In genomic region chr10:43077421-43078171, GRCh38 we compare ENCODE assay signal across 9 cellular contexts. TPM values are rescaled to one million over a fixed set of nuclear protein-coding genes. Genes with fewer than 3 reads are reported as not detected.
DNase-seq lines count a peak whose midpoint lies in the region; ATAC-seq and TF ChIP-seq lines count a peak whose summit lies in the region.
"Had no signal": no experiment of that assay in that cellular context is flagged by ENCODE, and none has a peak within 500 bp of the region (broad histone marks: within the 10 kb centered on the region; RNA-seq: fewer than 3 reads in every experiment).

No MANE protein-coding gene starts in this region.

- H3K4me2 ChIP-seq in osteoblast (ENCODE audit: insufficient read depth, low read length) = peak overlapping the region; percentile 18

- H3K27me3 ChIP-seq in HUES6 (ENCODE audit: control insufficient read depth, insufficient read depth, low read length) (peaks cover 57% of the 10 kb centered on the region), esophagus muscularis mucosa (peaks cover 0 to 99% (median 9%) of the 10 kb centered on the region in 4 donors), osteoblast (ENCODE audit: insufficient read depth, low read length) (peaks cover 18% of the 10 kb centered on the region)

- H4K20me1 ChIP-seq in osteoblast (ENCODE audit: insufficient read depth, low read length) = no peaks in the 10 kb centered on the region

- 10% methylated on average over 26 of the region's 72 CpGs for whole genome bisulfite sequencing in esophagus muscularis mucosa

- H3K9ac ChIP-seq in HUES6 (ENCODE audit: low read length) = peak overlapping the region; percentile 82

- TF ChIP-seq CTCF in CD14-positive monocyte (IDR thresholded peaks at IDR 0.05) = no peak
- no peak for TF ChIP-seq CTCF in esophagus muscularis mucosa (IDR thresholded peaks at IDR 0.05)
- TF ChIP-seq CTCF in osteoblast (IDR thresholded peaks at IDR 0.05; ENCODE audit: extremely low read depth, low read depth, low read length) = no peak

- H3K27me3 Mint-ChIP-seq in CD14-positive monocyte (ENCODE audit: low read depth in 3 of 3) = peaks cover 34 to 56% (median 50%) of the 10 kb centered on the region in 3 donors

- no peak for TF ChIP-seq POLR2A in esophagus muscularis mucosa (IDR thresholded peaks at IDR 0.05; ENCODE audit: low read depth)

- H3K4me3 ChIP-seq in HUES6 (ENCODE audit: low read depth, low read length) (peak overlapping the region; percentile 68), esophagus muscularis mucosa (peak overlapping the region; percentile 47 to 55 (median 52)), osteoblast (ENCODE audit: insufficient read depth, low read length) (no peak overlapping the region)

- H3K36me3 ChIP-seq in HUES6 (ENCODE audit: control insufficient read depth, insufficient read depth, low read length) = no peaks in the 10 kb centered on the region
- H3K36me3 ChIP-seq in esophagus muscularis mucosa = no peaks in the 10 kb centered on the region
- H3K36me3 ChIP-seq in osteoblast (ENCODE audit: insufficient read depth, low read length) = no peaks in the 10 kb centered on the region

- H3K36me3 Mint-ChIP-seq in CD14-positive monocyte = peaks cover 0 to under 1% of the 10 kb centered on the region in 2 donors

- no peaks in the 10 kb centered on the region for H3K79me2 ChIP-seq in osteoblast (ENCODE audit: insufficient read depth, low read length)

- intact Hi-C loops in CD14-positive monocyte (cut with micrococcal nuclease) = no loop called here
- intact Hi-C loops in esophagus muscularis mucosa (cut with DNase I) = no loop called here

- peaks cover 35% of the 10 kb centered on the region for H3K4me1 Mint-ChIP-seq in CD14-positive monocyte

- H3K4me1 ChIP-seq in HUES6 (ENCODE audit: control insufficient read depth, insufficient read depth, low read length) (peaks cover 20% of the 10 kb centered on the region; the same call in 1 of the 2 replicates), esophagus muscularis mucosa (peaks cover 0 to 27% (median 20%) of the 10 kb centered on the region in 4 donors), osteoblast (ENCODE audit: insufficient read depth, low read length) (no peaks in the 10 kb centered on the region)

- TF ChIP-seq EP300 in esophagus muscularis mucosa (IDR thresholded peaks at IDR 0.05) = no peak

- H3K9me3 Mint-ChIP-seq in CD14-positive monocyte = peaks cover 0 to 9% (median 0%) of the 10 kb centered on the region in 7 donors

- H3K27ac ChIP-seq in HUES6 (ENCODE audit: low read depth, low read length) (no peak overlapping the region), esophagus muscularis mucosa (replicated peaks in 1 of 4) (no peak overlapping the region), osteoblast (ENCODE audit: low read depth, low read length) (no peak overlapping the region)
- H3K27ac ChIP-seq: epithelial cell of prostate had no signal

- no peak for ATAC-seq in GM18870 (IDR thresholded peaks at IDR 0.05; ENCODE audit: unreplicated experiment)
- ATAC-seq in GM19467 (IDR thresholded peaks at IDR 0.05; ENCODE audit: unreplicated experiment) = no peak
- no peak for ATAC-seq in GM21526 (IDR thresholded peaks at IDR 0.05; ENCODE audit: low FRiP score, unreplicated experiment)

- no peak for DNase-seq in CD14-positive monocyte (ENCODE audit: low spot score)
- DNase-seq in esophagus muscularis mucosa (ENCODE audit: extremely low spot score) = no peak
- DNase-seq in osteoblast (ENCODE audit: insufficient read length, low spot score, missing footprints) = peak; percentile 90
- no peak for DNase-seq in NK-92 (lab: John Stamatoyannopoulos, UW; ENCODE audit: unreplicated experiment)

- no peaks in the 10 kb centered on the region for H3K9me3 ChIP-seq in HUES6 (ENCODE audit: control insufficient read depth, insufficient read depth, low read depth, low read length)
- H3K9me3 ChIP-seq in esophagus muscularis mucosa = no peaks in the 10 kb centered on the region
- no peaks in the 10 kb centered on the region for H3K9me3 ChIP-seq in osteoblast (ENCODE audit: low read depth, low read length)

- no peak overlapping the region for H3K27ac Mint-ChIP-seq in CD14-positive monocyte

- H2AFZ ChIP-seq in osteoblast (ENCODE audit: low read length) = no peak overlapping the region

- peak overlapping the region; percentile 70 to 88 for H3K4me3 Mint-ChIP-seq in CD14-positive monocyte

RNA-seq across cellular contexts. Expression of gene RET, which starts 0.7 kb away (rescaled TPM):
- under 1 TPM; 0.08 to 0.14 TPM for polyA plus RNA-seq in CD14-positive monocyte
- total RNA-seq in esophagus muscularis mucosa (1 to 10 TPM; 1.7 to 4.0 (median 3.0) TPM), osteoblast (under 0.01 TPM in 2 replicates)
